Comparison of ENCODE assay signal across 1 cellular context in genomic region chr21:46039891-46040660, GRCh38.
TF ChIP-seq lines count a peak whose summit lies in the region.

No MANE protein-coding gene starts in this region.

TF ChIP-seq in H1, 55 proteins besides CTCF, POLR2A, EP300 and RAD21:
- no peak for TF ChIP-seq FOSL1 (IDR thresholded peaks at IDR 0.05; ENCODE audit: insufficient read depth, low read depth, low read length)
- TF ChIP-seq, protein P1, sequence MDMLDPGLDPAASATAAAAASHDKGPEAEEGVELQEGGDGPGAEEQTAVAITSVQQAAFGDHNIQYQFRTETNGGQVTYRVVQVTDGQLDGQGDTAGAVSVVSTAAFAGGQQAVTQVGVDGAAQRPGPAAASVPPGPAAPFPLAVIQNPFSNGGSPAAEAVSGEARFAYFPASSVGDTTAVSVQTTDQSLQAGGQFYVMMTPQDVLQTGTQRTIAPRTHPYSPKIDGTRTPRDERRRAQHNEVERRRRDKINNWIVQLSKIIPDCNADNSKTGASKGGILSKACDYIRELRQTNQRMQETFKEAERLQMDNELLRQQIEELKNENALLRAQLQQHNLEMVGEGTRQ (IDR thresholded peaks at IDR 0.05; ENCODE audit: low read length) = no peak
- TF ChIP-seq SIX5 (IDR thresholded peaks at IDR 0.05; ENCODE audit: low read depth, low read length) = no peak
- TF ChIP-seq SP1 (IDR thresholded peaks at IDR 0.05; ENCODE audit: low read depth, low read length) = no peak
- no peak for TF ChIP-seq CEBPB (IDR thresholded peaks at IDR 0.05; ENCODE audit: low read depth, low read length)
- no peak for TF ChIP-seq SIRT6 (IDR thresholded peaks at IDR 0.05; ENCODE audit: low read length)
- no peak for TF ChIP-seq BRCA1 (IDR thresholded peaks at IDR 0.05; ENCODE audit: low read depth, low read length)
- TF ChIP-seq CTBP2 (IDR thresholded peaks at IDR 0.05; ENCODE audit: borderline replicate concordance, insufficient read depth, insufficient read length, low read length) = no peak
- no peak for TF ChIP-seq KDM1A (IDR thresholded peaks at IDR 0.05; ENCODE audit: borderline replicate concordance, low read length)
